In genomic region chrX:96407501-96407900, GRCh38 we compare ENCODE assay signal across 11 cellular contexts.
DNase-seq lines count a peak whose midpoint lies in the region; ATAC-seq and TF ChIP-seq lines count a peak whose summit lies in the region.
"Had no signal": no experiment of that assay in that cellular context is flagged by ENCODE, and none has a peak within 500 bp of the region (broad histone marks: within the 10 kb centered on the region; RNA-seq: fewer than 3 reads in every experiment).

No MANE protein-coding gene starts in this region.

- no peak for TF ChIP-seq RAD21 in liver (IDR thresholded peaks at IDR 0.05)

- TF ChIP-seq CTCF in cardiac fibroblast (IDR thresholded peaks at IDR 0.05; ENCODE audit: low read depth, low read length): no peak
- TF ChIP-seq CTCF in liver (IDR thresholded peaks at IDR 0.05; ENCODE audit: low read depth, low read length, missing input control): no peak
- TF ChIP-seq CTCF in vagina (IDR thresholded peaks at IDR 0.05): no peak
- no peak for TF ChIP-seq CTCF in upper lobe of right lung (IDR thresholded peaks at IDR 0.05)

- ATAC-seq in upper lobe of right lung (no peak), GM19452 (IDR thresholded peaks at IDR 0.05; ENCODE audit: unreplicated experiment) (no peak)

- no peak overlapping the region for H3K4me3 ChIP-seq in cardiac fibroblast (replicated peaks in 1 of 2; ENCODE audit: low read depth in 2 of 2, low read length in 2 of 2)
- H3K4me3 ChIP-seq in liver (ENCODE audit: low read depth in 1 of 3, low read length in 3 of 3): no peak overlapping the region
- H3K4me3 ChIP-seq in vagina: no peak overlapping the region
- no peak overlapping the region for H3K4me3 ChIP-seq in upper lobe of right lung

- H3K27ac ChIP-seq in liver (ENCODE audit: low read depth in 1 of 2, low read length in 2 of 2) (peak overlapping the region in 1 of 2 donors; percentile 38), vagina (peak overlapping the region; percentile 14), upper lobe of right lung (no peak overlapping the region)

- H3K9ac ChIP-seq in liver (ENCODE audit: low read depth in 1 of 2, low read length in 2 of 2): no peak overlapping the region

- TF ChIP-seq POLR2A in vagina (IDR thresholded peaks at IDR 0.05): no peak

- H3K9me3 ChIP-seq in liver (ENCODE audit: control insufficient read depth in 4 of 4, low read length in 3 of 4) (no peaks in the 10 kb centered on the region), vagina (no peaks in the 10 kb centered on the region), upper lobe of right lung (no peaks in the 10 kb centered on the region)

- H3K36me3 ChIP-seq in liver (ENCODE audit: control insufficient read depth in 4 of 4, insufficient read depth in 3 of 4, low read depth in 1 of 4, low read length in 3 of 4) (no peaks in the 10 kb centered on the region), vagina (no peaks in the 10 kb centered on the region), upper lobe of right lung (no peaks in the 10 kb centered on the region)

- no peaks in the 10 kb centered on the region for H3K27me3 ChIP-seq in liver (ENCODE audit: control insufficient read depth in 4 of 4, insufficient read depth in 4 of 4, low read length in 3 of 4)
- no peaks in the 10 kb centered on the region for H3K27me3 ChIP-seq in vagina
- no peaks in the 10 kb centered on the region for H3K27me3 ChIP-seq in upper lobe of right lung

- peaks cover 0 to 17% (median 11%) of the 10 kb centered on the region in 4 donors for H3K4me1 ChIP-seq in liver (ENCODE audit: control insufficient read depth in 4 of 4, insufficient read depth in 4 of 4, low read length in 3 of 4)
- H3K4me1 ChIP-seq in vagina: no peaks in the 10 kb centered on the region
- no peaks in the 10 kb centered on the region for H3K4me1 ChIP-seq in upper lobe of right lung

- DNase-seq in SIG-M5 treated with dmso at 0.1 percent for 504 hours (lab: John Stamatoyannopoulos, UW; ENCODE audit: unreplicated experiment) (peak; percentile 42), SIG-M5 (lab: John Stamatoyannopoulos, UW) (no peak), cardiac fibroblast (ENCODE audit: low read depth in 2 of 2) (peak; percentile 76 to 77), vagina (ENCODE audit: extremely low spot score in 2 of 2) (no peak), NAMALWA (ENCODE audit: low spot score) (no peak), upper lobe of right lung (no peak)
- DNase-seq: 8988T, KBM-7, NCI-H774 had no signal

- 45% methylated on average over 2 of the region's 2 CpGs for WGBS in liver

- intact Hi-C loops in vagina (cut with DNase I) (no loop called here), upper lobe of right lung (cut with DNase I) (no loop called here)

TF ChIP-seq in liver, 16 proteins besides CTCF, POLR2A, EP300 and RAD21:
- peak; percentile 87 for TF ChIP-seq JUND (IDR thresholded peaks at IDR 0.05)
- TF ChIP-seq TAF1 (conservative IDR thresholded peaks at IDR 0.05): no peak
- TF ChIP-seq HNF4A (conservative IDR thresholded peaks at IDR 0.05): peak; percentile 48 to 50
- TF ChIP-seq, protein P1, sequence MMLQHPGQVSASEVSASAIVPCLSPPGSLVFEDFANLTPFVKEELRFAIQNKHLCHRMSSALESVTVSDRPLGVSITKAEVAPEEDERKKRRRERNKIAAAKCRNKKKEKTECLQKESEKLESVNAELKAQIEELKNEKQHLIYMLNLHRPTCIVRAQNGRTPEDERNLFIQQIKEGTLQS (IDR thresholded peaks at IDR 0.05): peak; percentile 16

Comparison
In these comparisons a context has a peak if more than half of its experiments do, and no peak if none do; other contexts are left out.
1. DNase-seq: peak in SIG-M5 treated with dmso at 0.1 percent for 504 hours (single experiment) and cardiac fibroblast (2 of 2); none in SIG-M5 (single experiment), vagina (0 of 2), NAMALWA (single experiment) and upper lobe of right lung (single experiment).